ENCODE assay signal across 20 cellular contexts in genomic region chr13:98473792-98474153, GRCh38.
DNase-seq lines count a peak whose midpoint lies in the region; ATAC-seq, FAIRE-seq and TF ChIP-seq lines count a peak whose summit lies in the region.
"Had no signal": no experiment of that assay in that cellular context is flagged by ENCODE, and none has a peak within 500 bp of the region (broad histone marks: within the 10 kb centered on the region; RNA-seq: fewer than 3 reads in every experiment).

No MANE protein-coding gene starts in this region.

- H3K4me3 ChIP-seq in LNCaP clone FGC (ENCODE audit: low read depth, low read length) = peak overlapping the region; percentile 9; the same call in 1 of the 2 replicates
- H3K4me3 ChIP-seq in pancreas = no peak overlapping the region
- H3K4me3 ChIP-seq in GM23248 = no peak overlapping the region
- H3K4me3 ChIP-seq: mucosa of descending colon, testis had no signal

- H3K9ac ChIP-seq in GM23248 = no peak overlapping the region
- H3K9ac ChIP-seq: parathyroid adenoma had no signal

- H3K27ac Mint-ChIP-seq in activated naive CD4-positive, alpha-beta T cell treated with anti-CD3 and anti-CD28 coated beads, Interleukin-2, amount 50 U/mL, for 24 hours = peak overlapping the region; percentile 46
- H3K27ac Mint-ChIP-seq in effector memory CD8-positive, alpha-beta T cell = peak overlapping the region; percentile 92 to 93

- H3K27ac ChIP-seq in pancreas (peak overlapping the region in 3 of 4 donors; percentile 18 to 38 (median 27)), GM23248 (no peak overlapping the region)
- H3K27ac ChIP-seq: parathyroid adenoma, testis had no signal

- H3K4me1 Mint-ChIP-seq in activated naive CD4-positive, alpha-beta T cell treated with anti-CD3 and anti-CD28 coated beads, Interleukin-2, amount 50 U/mL, for 24 hours = peaks cover 55% of the 10 kb centered on the region
- peaks cover 41 to 45% of the 10 kb centered on the region in 2 donors for H3K4me1 Mint-ChIP-seq in effector memory CD8-positive, alpha-beta T cell (ENCODE audit: low read depth in 2 of 2)

- ATAC-seq in effector memory CD8-positive, alpha-beta T cell (replicated peaks) = no peak
- ATAC-seq in pancreas (peak; percentile 8 to 63 (median 43)), HG03432 (IDR thresholded peaks at IDR 0.05; ENCODE audit: unreplicated experiment) (no peak)
- ATAC-seq: HCT116, mucosa of descending colon had no signal

- H3K9me3 ChIP-seq in pancreas = no peaks in the 10 kb centered on the region
- no peaks in the 10 kb centered on the region for H3K9me3 ChIP-seq in GM23248 (ENCODE audit: low read depth)
- H3K9me3 ChIP-seq: mucosa of descending colon, testis had no signal

- H3K36me3 Mint-ChIP-seq in activated naive CD4-positive, alpha-beta T cell treated with anti-CD3 and anti-CD28 coated beads, Interleukin-2, amount 50 U/mL, for 24 hours = peaks cover 12% of the 10 kb centered on the region
- peaks cover 41% of the 10 kb centered on the region for H3K36me3 Mint-ChIP-seq in effector memory CD8-positive, alpha-beta T cell (ENCODE audit: insufficient read depth)

- no peaks in the 10 kb centered on the region for H3K27me3 Mint-ChIP-seq in activated naive CD4-positive, alpha-beta T cell treated with anti-CD3 and anti-CD28 coated beads, Interleukin-2, amount 50 U/mL, for 24 hours
- no peaks in the 10 kb centered on the region for H3K27me3 Mint-ChIP-seq in effector memory CD8-positive, alpha-beta T cell

- H3K4me3 Mint-ChIP-seq in activated naive CD4-positive, alpha-beta T cell treated with anti-CD3 and anti-CD28 coated beads, Interleukin-2, amount 50 U/mL, for 24 hours = no peak overlapping the region
- no peak overlapping the region for H3K4me3 Mint-ChIP-seq in effector memory CD8-positive, alpha-beta T cell

- H3K4me1 ChIP-seq in pancreas (peaks cover 4 to 24% (median 23%) of the 10 kb centered on the region in 3 donors), GM23248 (ENCODE audit: insufficient read depth) (peaks cover 21% of the 10 kb centered on the region)
- H3K4me1 ChIP-seq: parathyroid adenoma had no signal

- no peaks in the 10 kb centered on the region for H3K27me3 ChIP-seq in pancreas
- H3K27me3 ChIP-seq in GM23248 (replicated peaks; ENCODE audit: insufficient read depth) = no peaks in the 10 kb centered on the region
- H3K27me3 ChIP-seq: testis had no signal

- 14 to 18% methylated on average over 7 of the region's 7 CpGs for WGBS in pancreas, 2 donors
- WGBS in GM23248 (ENCODE audit: low coverage in 1 of 2, low lambda C conversion rate in 2 of 2, missing lambda C conversion rate in 2 of 2), 2 experiments = 88 to 92% methylated on average over 7 of the region's 7 CpGs

- H4K20me1 ChIP-seq in GM23248 (ENCODE audit: insufficient read depth) = no peaks in the 10 kb centered on the region

- H3K9me3 Mint-ChIP-seq in activated naive CD4-positive, alpha-beta T cell treated with anti-CD3 and anti-CD28 coated beads, Interleukin-2, amount 50 U/mL, for 24 hours = no peaks in the 10 kb centered on the region
- H3K9me3 Mint-ChIP-seq in effector memory CD8-positive, alpha-beta T cell = no peaks in the 10 kb centered on the region

- H3K79me2 ChIP-seq in GM23248 (ENCODE audit: insufficient read depth) = peaks cover 93% of the 10 kb centered on the region

- in situ Hi-C loops in GM23248 (cut with MboI) = loop anchor here (25.0 kb wide), 1 partner anchor 364 kb away; no protein-coding TSS in a partner anchor

- FAIRE-seq in pancreas (lab: Jason Lieb, UNC) = no peak
- FAIRE-seq: HTR-8/SVneo had no signal

- intact Hi-C loops in pancreas (cut with DNase I) = loop anchor here in 1 of 3 donors (10.0 kb wide), 1 partner anchor 101 kb away; the partner anchor contains the start of gene STK24

- H3K9me2 ChIP-seq in GM23248 (ENCODE audit: insufficient read depth) = no peaks in the 10 kb centered on the region

- 0 out of 2 replicates have a peak, but pooled peaks cover 6% of the 10 kb centered on the region for H3F3A ChIP-seq in GM23248 (ENCODE audit: insufficient read depth)

- TF ChIP-seq CTCF in LNCaP clone FGC (IDR thresholded peaks at IDR 0.05; ENCODE audit: control insufficient read depth, extremely low read depth, insufficient read depth) = no peak
- no peak for TF ChIP-seq CTCF in pancreas (IDR thresholded peaks at IDR 0.05)

- no peak overlapping the region for H3K4me2 ChIP-seq in GM23248 (ENCODE audit: unreplicated experiment)

- H3K36me3 ChIP-seq in pancreas (peaks cover 0 to 12% (median 0%) of the 10 kb centered on the region in 3 donors), GM23248 (ENCODE audit: low read depth) (peaks cover 8% of the 10 kb centered on the region; the same call in 1 of the 2 replicates)

- no peak overlapping the region for H2AFZ ChIP-seq in GM23248
- H2AFZ ChIP-seq: parathyroid adenoma had no signal

- DNase-seq in activated naive CD4-positive, alpha-beta T cell treated with Interleukin-2 at 50 U/mL for 16 hours = no peak
- DNase-seq in LNCaP clone FGC (ENCODE audit: low read depth) (peak; percentile 77), pancreas (no peak), GM23248 (no peak), mesenteric fat pad (ENCODE audit: low spot score) (no peak)
- DNase-seq in effector memory CD8-positive, alpha-beta T cell = no peak
- DNase-seq: caudate nucleus; COR-L47; effector CD8-positive, alpha-beta T cell; mucosa of descending colon; NCI-H1436 treated with DMSO at 0.1 percent for 48 hours; NK-92 treated with Interleukin-12 subunit alpha and Interleukin-12 subunit beta, amount 100 ng/mL, for 24 hours; stimulated activated CD4-positive, alpha-beta T cell treated with anti-CD3 and anti-CD28 coated beads, Interleukin-4, amount 100 ng/mL, for 1 hour; SW 1271; testis had no signal

Comparison
In these comparisons a context has a peak if more than half of its experiments do, and no peak if none do; other contexts are left out.
1. ATAC-seq: peak in pancreas (4 of 4); none in effector memory CD8-positive, alpha-beta T cell (single experiment) and HG03432 (single experiment).